ENCODE assay signal across 1 cellular context in genomic region chr1:200223207-200223606, GRCh38.
TF ChIP-seq lines count a peak whose summit lies in the region.

No MANE protein-coding gene starts in this region.

TF ChIP-seq in HepG2, 621 proteins besides CTCF, POLR2A, EP300 and RAD21 (continued from another document):
- TF ChIP-seq ZXDC (CRISPR knock-in tag; IDR thresholded peaks at IDR 0.05) (no peak), ZNF343 (CRISPR knock-in tag; IDR thresholded peaks at IDR 0.05) (no peak), ZNF580 (CRISPR knock-in tag; IDR thresholded peaks at IDR 0.05; ENCODE audit: borderline replicate concordance, low read depth) (no peak), ZNF547 (CRISPR knock-in tag; IDR thresholded peaks at IDR 0.05) (no peak), ZNF749 (CRISPR knock-in tag; IDR thresholded peaks at IDR 0.05; ENCODE audit: borderline replicate concordance) (no peak), RXRB (CRISPR knock-in tag; IDR thresholded peaks at IDR 0.05; ENCODE audit: borderline replicate concordance) (no peak), POLR2AphosphoS2 (IDR thresholded peaks at IDR 0.05; ENCODE audit: low read depth, low read length) (no peak), ZNF687 (CRISPR knock-in tag; IDR thresholded peaks at IDR 0.05) (no peak)
